Comparison of ENCODE assay signal across 1 cellular context in genomic region chr10:114937962-114938817, GRCh38.
TF ChIP-seq lines count a peak whose summit lies in the region.

Gene TRUB1 (plus strand): TSS chr10:114938195. CDS start chr10:114938254, 59 bp downstream.

TF ChIP-seq in GM23338, 12 proteins besides CTCF, POLR2A, EP300 and RAD21 (continued from another document):
- TF ChIP-seq REST (IDR thresholded peaks at IDR 0.05; ENCODE audit: unreplicated experiment) (peak; percentile 17), ZNF114 (CRISPR knock-in tag; IDR thresholded peaks at IDR 0.05) (no peak), ETS1 (IDR thresholded peaks at IDR 0.05) (peak; percentile 94)
TF ChIP-seq in GM23338: peak in this region for 4.
